In the genomic region with DNA sequence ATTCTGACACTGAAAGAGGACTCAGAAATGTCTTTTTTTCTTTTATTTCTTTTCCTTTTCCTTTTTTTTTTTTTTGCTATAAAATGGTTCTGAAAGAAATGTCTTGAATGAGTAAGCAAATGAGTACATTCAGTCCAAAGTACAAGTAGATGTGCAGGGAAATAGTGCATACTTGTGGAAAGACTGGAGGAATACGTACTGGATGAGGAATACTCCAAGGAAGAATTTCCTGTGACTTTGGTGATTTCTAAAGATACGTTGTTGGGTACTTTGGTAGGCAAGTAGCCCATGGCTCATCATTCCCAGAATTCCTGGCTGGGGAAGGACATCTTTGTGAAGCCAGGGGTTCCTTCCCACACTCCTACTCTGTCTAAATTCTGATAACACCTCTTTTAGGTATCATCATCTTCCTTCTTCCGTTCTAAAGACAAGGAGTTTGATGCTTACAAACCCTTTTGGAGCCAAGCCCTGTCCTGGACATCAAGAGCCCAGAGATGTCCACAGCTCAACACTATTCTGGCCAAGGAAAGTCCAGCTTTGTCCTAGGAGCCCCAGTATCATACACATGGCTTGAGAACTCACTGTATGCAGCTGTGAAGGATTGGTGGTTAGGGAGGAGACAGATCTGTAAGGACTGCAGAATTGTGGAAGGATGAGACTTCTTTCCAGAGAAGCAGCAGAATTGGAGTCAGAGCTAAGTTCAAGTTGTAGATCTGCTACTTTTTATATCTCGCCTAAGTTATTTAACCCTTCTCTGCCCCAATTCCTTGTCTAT, we compare ENCODE assay signal across 19 cellular contexts. TPM values are rescaled to one million over a fixed set of nuclear protein-coding genes. Genes with fewer than 3 reads are reported as not detected.
DNase-seq lines count a peak whose midpoint lies in the region; ATAC-seq, FAIRE-seq and TF ChIP-seq lines count a peak whose summit lies in the region.
"Had no signal": no experiment of that assay in that cellular context is flagged by ENCODE, and none has a peak within 500 bp of the region (broad histone marks: within the 10 kb centered on the region; RNA-seq: fewer than 3 reads in every experiment).

No MANE protein-coding gene starts in this region.

- no peak for TF ChIP-seq EP300 in A549 (IDR thresholded peaks at IDR 0.05)

- H3K27me3 ChIP-seq in colonic mucosa, result no peaks in the 10 kb centered on the region
- H3K27me3 ChIP-seq in CD8-positive, alpha-beta memory T cell (ENCODE audit: insufficient read depth, low read length, poor library complexity, severe bottlenecking), result no peaks in the 10 kb centered on the region
- H3K27me3 ChIP-seq: MG63 had no signal

- H3K4me1 ChIP-seq in A549, result peaks cover 21% of the 10 kb centered on the region
- no peaks in the 10 kb centered on the region for H3K4me1 ChIP-seq in colonic mucosa
- H3K4me1 ChIP-seq in CD8-positive, alpha-beta memory T cell (ENCODE audit: insufficient read depth, low read length), result peaks cover 12% of the 10 kb centered on the region

- H3K36me3 ChIP-seq in colonic mucosa, result no peaks in the 10 kb centered on the region
- H3K36me3 ChIP-seq in CD8-positive, alpha-beta memory T cell (ENCODE audit: insufficient read depth, low read length), result no peaks in the 10 kb centered on the region
- H3K36me3 ChIP-seq: MG63 had no signal

- H3K36me3 Mint-ChIP-seq in HFFc6 (ENCODE audit: low read depth), result no peaks in the 10 kb centered on the region
- no peaks in the 10 kb centered on the region for H3K36me3 Mint-ChIP-seq in naive B cell
- peaks cover 0 to 6% (median 0%) of the 10 kb centered on the region in 3 donors for H3K36me3 Mint-ChIP-seq in CD8-positive, alpha-beta memory T cell
- H3K36me3 Mint-ChIP-seq: CD4-positive, CD25-positive, alpha-beta regulatory T cell had no signal

- H3K9me3 Mint-ChIP-seq in HFFc6 (no peaks in the 10 kb centered on the region), naive B cell (no peaks in the 10 kb centered on the region)
- H3K9me3 Mint-ChIP-seq in CD8-positive, alpha-beta memory T cell, result peaks cover 0 to 2% (median 0%) of the 10 kb centered on the region in 5 donors
- H3K9me3 Mint-ChIP-seq: activated naive CD4-positive, alpha-beta T cell treated with anti-CD3 and anti-CD28 coated beads for 36 hours; CD4-positive, CD25-positive, alpha-beta regulatory T cell; dendritic cell treated with granulocyte-macrophage colony-stimulating factor and Interleukin-4, amounts not matched to agents 40 ng/mL and 50 ng/mL, for 4 days had no signal

- H3K4me3 ChIP-seq in A549, result no peak overlapping the region
- H3K4me3 ChIP-seq in colonic mucosa, result no peak overlapping the region
- H3K4me3 ChIP-seq in CD8-positive, alpha-beta memory T cell (ENCODE audit: low read length), result no peak overlapping the region
- H3K4me3 ChIP-seq: MG63 had no signal

- H3K27ac ChIP-seq in A549 (peak overlapping the region; percentile 85 to 86), colonic mucosa (peak overlapping the region; percentile 6)
- no peak overlapping the region for H3K27ac ChIP-seq in CD8-positive, alpha-beta memory T cell (ENCODE audit: low read depth, low read length)
- H3K27ac ChIP-seq: RWPE1 had no signal

- no peak for FAIRE-seq in A549 (lab: Jason Lieb, UNC)
- FAIRE-seq: A204.1, HepG2 had no signal

- no peak overlapping the region for H3K9ac ChIP-seq in colonic mucosa (ENCODE audit: low read depth in 2 of 2, low read length in 2 of 2)

- no peak for TF ChIP-seq POLR2A in A549 (IDR thresholded peaks at IDR 0.05; ENCODE audit: low read length)
- no peak for TF ChIP-seq POLR2A in erythroblast (IDR thresholded peaks at IDR 0.05; ENCODE audit: low read length)

- WGBS in A549 (ENCODE audit: missing lambda C conversion rate), result 46% methylated on average over 4 of the region's 4 CpGs

- H3K9me3 ChIP-seq in A549 (no peaks in the 10 kb centered on the region), colonic mucosa (no peaks in the 10 kb centered on the region)
- no peaks in the 10 kb centered on the region for H3K9me3 ChIP-seq in CD8-positive, alpha-beta memory T cell (ENCODE audit: low read length)
- H3K9me3 ChIP-seq: MG63 had no signal

- peak in 1 of 2 experiments; percentile 2; a peak in 2 of 6 replicates for ATAC-seq in A549
- ATAC-seq in naive B cell (ENCODE audit: low read depth in 2 of 2), result no peak
- ATAC-seq in sciatic nerve, result no peak
- ATAC-seq: HepG2 had no signal

- no peak for TF ChIP-seq RAD21 in A549 (conservative IDR thresholded peaks at IDR 0.05 in 1 of 2, IDR thresholded peaks at IDR 0.05 in 1 of 2)

- H3K27me3 Mint-ChIP-seq in HFFc6 (ENCODE audit: insufficient read depth) (no peaks in the 10 kb centered on the region; the same call in 1 of the 2 replicates), naive B cell (no peaks in the 10 kb centered on the region)
- H3K27me3 Mint-ChIP-seq in CD8-positive, alpha-beta memory T cell, result peaks cover 0 to 2% of the 10 kb centered on the region in 2 donors
- H3K27me3 Mint-ChIP-seq: CD4-positive, CD25-positive, alpha-beta regulatory T cell; dendritic cell treated with granulocyte-macrophage colony-stimulating factor and Interleukin-4, amounts not matched to agents 40 ng/mL and 50 ng/mL, for 4 days had no signal

- TF ChIP-seq CTCF in A549 (IDR thresholded peaks at IDR 0.05), result no peak
- TF ChIP-seq CTCF in HFFc6 (IDR thresholded peaks at IDR 0.05), result no peak
- TF ChIP-seq CTCF in colonic mucosa (IDR thresholded peaks at IDR 0.05), result no peak

- DNase-seq in A549 (ENCODE audit: low read depth in 1 of 2, low spot score in 1 of 2) (peak in 1 of 2 experiments; percentile 78), HFFc6 (peak; percentile 73), colonic mucosa (no peak), naive B cell (no peak), erythroblast (lab: John Stamatoyannopoulos, UW) (no peak), sciatic nerve (ENCODE audit: low spot score) (no peak), NCI-H1092 treated with DMSO at 0.1 percent for 48 hours (lab: John Stamatoyannopoulos, UW) (no peak)
- DNase-seq in CD8-positive, alpha-beta memory T cell, result no peak
- DNase-seq: activated naive CD4-positive, alpha-beta T cell treated with anti-CD3 and anti-CD28 coated beads for 36 hours; CD4-positive, CD25-positive, alpha-beta regulatory T cell; DMS79; MG63; NCI-H187; NCI-H226; posterior cingulate gyrus had no signal

- peak overlapping the region; percentile 68 for H3K4me2 ChIP-seq in A549

- POLR2A ChIA-PET in A549 (lab: Yijun Ruan, JAX), result no interaction called here
- POLR2A ChIA-PET in CD8-positive, alpha-beta memory T cell (lab: Charles Lee), result no interaction called here

- H3K4me1 Mint-ChIP-seq in HFFc6 (ENCODE audit: low read depth), result peaks cover 32% of the 10 kb centered on the region
- H3K4me1 Mint-ChIP-seq in naive B cell, result peaks cover 6 to 16% (median 11%) of the 10 kb centered on the region in 3 donors
- H3K4me1 Mint-ChIP-seq in CD8-positive, alpha-beta memory T cell, result peaks cover 6 to 20% (median 11%) of the 10 kb centered on the region in 3 donors

- peak overlapping the region; percentile 52 for H3K4me3 Mint-ChIP-seq in HFFc6
- H3K4me3 Mint-ChIP-seq in naive B cell, result peak overlapping the region in 1 of 8 donors; percentile 61
- peak overlapping the region in 1 of 7 donors; percentile 55 for H3K4me3 Mint-ChIP-seq in CD8-positive, alpha-beta memory T cell
- H3K4me3 Mint-ChIP-seq: activated naive CD4-positive, alpha-beta T cell treated with anti-CD3 and anti-CD28 coated beads for 36 hours; dendritic cell treated with granulocyte-macrophage colony-stimulating factor and Interleukin-4, amounts not matched to agents 40 ng/mL and 50 ng/mL, for 4 days had no signal

- H3K27ac Mint-ChIP-seq in HFFc6, result peak overlapping the region; percentile 94
- peak overlapping the region in 4 of 6 donors; percentile 16 to 69 (median 38) for H3K27ac Mint-ChIP-seq in naive B cell
- H3K27ac Mint-ChIP-seq in CD8-positive, alpha-beta memory T cell, result peak overlapping the region in 4 of 8 donors; percentile 8 to 70 (median 47)
- H3K27ac Mint-ChIP-seq: activated naive CD4-positive, alpha-beta T cell treated with anti-CD3 and anti-CD28 coated beads for 36 hours; CD4-positive, CD25-positive, alpha-beta regulatory T cell; dendritic cell treated with granulocyte-macrophage colony-stimulating factor and Interleukin-4, amounts not matched to agents 40 ng/mL and 50 ng/mL, for 4 days had no signal

- CTCF ChIA-PET in A549 (lab: Yijun Ruan, JAX), result no interaction called here
- CTCF ChIA-PET in CD8-positive, alpha-beta memory T cell (lab: Charles Lee), result interaction anchor here (1.5 kb wide), 1 partner anchor 47 kb away, joined by 3 read pairs; no protein-coding TSS in a partner anchor

- intact Hi-C loops in colonic mucosa (cut with DNase I) (no loop called here), sciatic nerve (cut with DNase I) (no loop called here)

RNA-seq across cellular contexts. Expression of a gene that starts 4.8 kb away (rescaled TPM):
- polyA plus RNA-seq in A549 (2011; rRNA removed), result 121 and 152 TPM in 2 replicates
- polyA plus RNA-seq in A549 (2012; cell fraction: cytosol; rRNA removed), result 90.1 and 114 TPM in 2 replicates
- polyA plus RNA-seq in A549 (2012; cell fraction: nucleus; rRNA removed), result 307 and 359 TPM in 2 replicates
- polyA plus RNA-seq in A549 (2017; fragmentation: RNase III; extraction: RNeasy Plus Mini Kit Qiagen cat#74134 plus additional on column Dnase treatment), result 51.9 to 54.2 TPM (median 53.0 TPM) in 3 replicates
- 354 and 372 TPM in 2 replicates for polyA minus RNA-seq in A549 (2011; rRNA and poly(A)+ RNA removed)
- total RNA-seq in HFFc6 (2021; fragmentation: NEBNext Ultra II Directional; extraction: Animal tissue kit (Norgen Biotek cat#: 25700)), result 10 to 100 TPM; 81.4 to 96.7 (median 85.6) TPM
- 10 to 100 TPM; 59.2 to 76.7 TPM for total RNA-seq in colonic mucosa
- 10 to 100 TPM; 29.4 to 57.0 (median 38.7) TPM for polyA plus RNA-seq in naive B cell (ENCODE audit: low read depth in 6 of 6)
- 93.1 TPM for total RNA-seq in sciatic nerve
- 100 to 1,000 TPM; 101 to 105 TPM for total RNA-seq in CD8-positive, alpha-beta memory T cell
- polyA plus RNA-seq in CD8-positive, alpha-beta memory T cell, result 49.0 TPM

RNA-seq across cellular contexts. Expression of a gene that starts 6.2 kb away (rescaled TPM):
- polyA plus RNA-seq in A549 (2011; rRNA removed), result 35.2 and 49.2 TPM in 2 replicates
- 47.6 and 65.5 TPM in 2 replicates for polyA plus RNA-seq in A549 (2012; cell fraction: cytosol; rRNA removed)
- polyA plus RNA-seq in A549 (2012; cell fraction: nucleus; rRNA removed), result 65.2 and 78.0 TPM in 2 replicates
- 31.4 to 32.4 TPM (median 32.1 TPM) in 3 replicates for polyA plus RNA-seq in A549 (2017; fragmentation: RNase III; extraction: RNeasy Plus Mini Kit Qiagen cat#74134 plus additional on column Dnase treatment)
- polyA minus RNA-seq in A549 (2011; rRNA and poly(A)+ RNA removed), result 49.4 and 59.3 TPM in 2 replicates
- 10 to 100 TPM; 14.5 to 19.7 (median 17.1) TPM for total RNA-seq in HFFc6 (2021; fragmentation: NEBNext Ultra II Directional; extraction: Animal tissue kit (Norgen Biotek cat#: 25700))
- total RNA-seq in colonic mucosa, result 10 to 100 TPM; 21.6 to 29.6 TPM
- 10 to 100 TPM; 16.6 to 29.1 (median 19.3) TPM for polyA plus RNA-seq in naive B cell (ENCODE audit: low read depth in 6 of 6)
- total RNA-seq in sciatic nerve, result 15.8 TPM
- total RNA-seq in CD8-positive, alpha-beta memory T cell, result 10 to 100 TPM; 38.9 to 40.2 TPM
- 16.1 TPM for polyA plus RNA-seq in CD8-positive, alpha-beta memory T cell

RNA-seq across cellular contexts. Expression of a gene that starts 38.6 kb away (rescaled TPM):
- 41.1 and 54.3 TPM in 2 replicates for polyA plus RNA-seq in A549 (2011; rRNA removed)
- polyA plus RNA-seq in A549 (2012; cell fraction: cytosol; rRNA removed), result 111 and 157 TPM in 2 replicates
- 59.8 and 100 TPM in 2 replicates for polyA plus RNA-seq in A549 (2012; cell fraction: nucleus; rRNA removed)
- 55.0 to 64.3 TPM (median 62.2 TPM) in 3 replicates for polyA plus RNA-seq in A549 (2017; fragmentation: RNase III; extraction: RNeasy Plus Mini Kit Qiagen cat#74134 plus additional on column Dnase treatment)
- 87.2 and 95.3 TPM in 2 replicates for polyA minus RNA-seq in A549 (2011; rRNA and poly(A)+ RNA removed)
- total RNA-seq in HFFc6 (2021; fragmentation: NEBNext Ultra II Directional; extraction: Animal tissue kit (Norgen Biotek cat#: 25700)), result 10 to 100 TPM; 57.8 to 72.3 (median 66.4) TPM
- 10 to 100 TPM; 59.8 to 63.3 TPM for total RNA-seq in colonic mucosa
- 100 to 1,000 TPM in 5 of 6 donors, 10 to 100 TPM in 1; 88.9 to 144 (median 117) TPM for polyA plus RNA-seq in naive B cell (ENCODE audit: low read depth in 6 of 6)
- total RNA-seq in sciatic nerve, result 50.6 TPM
- 100 to 1,000 TPM; 170 to 175 TPM for total RNA-seq in CD8-positive, alpha-beta memory T cell
- 229 TPM for polyA plus RNA-seq in CD8-positive, alpha-beta memory T cell

RNA-seq across cellular contexts. Expression of a gene that starts 53.3 kb away (rescaled TPM):
- polyA plus RNA-seq in A549 (2011; rRNA removed), result 38.7 and 42.5 TPM in 2 replicates
- polyA plus RNA-seq in A549 (2012; cell fraction: cytosol; rRNA removed), result 22.4 and 26.1 TPM in 2 replicates
- polyA plus RNA-seq in A549 (2012; cell fraction: nucleus; rRNA removed), result 40.8 and 56.0 TPM in 2 replicates
- 32.8 to 35.3 TPM (median 35.2 TPM) in 3 replicates for polyA plus RNA-seq in A549 (2017; fragmentation: RNase III; extraction: RNeasy Plus Mini Kit Qiagen cat#74134 plus additional on column Dnase treatment)
- polyA minus RNA-seq in A549 (2011; rRNA and poly(A)+ RNA removed), result 60.6 and 70.8 TPM in 2 replicates
- 10 to 100 TPM; 27.6 to 33.1 (median 30.7) TPM for total RNA-seq in HFFc6 (2021; fragmentation: NEBNext Ultra II Directional; extraction: Animal tissue kit (Norgen Biotek cat#: 25700))
- 10 to 100 TPM; 39.1 to 56.8 TPM for total RNA-seq in colonic mucosa
- 10 to 100 TPM; 29.1 to 51.9 (median 35.0) TPM for polyA plus RNA-seq in naive B cell (ENCODE audit: low read depth in 6 of 6)
- total RNA-seq in sciatic nerve, result 49.6 TPM
- total RNA-seq in CD8-positive, alpha-beta memory T cell, result 10 to 100 TPM; 45.6 to 46.0 TPM
- 43.8 TPM for polyA plus RNA-seq in CD8-positive, alpha-beta memory T cell
